ENCODE assay signal across 17 cellular contexts in genomic region chr13:106038752-106039151, GRCh38.
DNase-seq lines count a peak whose midpoint lies in the region; ATAC-seq, FAIRE-seq and TF ChIP-seq lines count a peak whose summit lies in the region.
"Had no signal": no experiment of that assay in that cellular context is flagged by ENCODE, and none has a peak within 500 bp of the region (broad histone marks: within the 10 kb centered on the region; RNA-seq: fewer than 3 reads in every experiment).

No MANE protein-coding gene starts in this region.

- H3K36me3 ChIP-seq in bronchial epithelial cell (ENCODE audit: control insufficient read depth, insufficient read depth, low read length) = no peaks in the 10 kb centered on the region
- H3K36me3 ChIP-seq: BLaER1 treated with 17β-estradiol and CSF1 and Interleukin-3, amounts not matched to agents 10 nM and 100 nM had no signal

- FAIRE-seq in bronchial epithelial cell (lab: Jason Lieb, UNC) = peak; percentile 28
- FAIRE-seq: K562, TTC549 had no signal

- DNase-seq in AG09309 (ENCODE audit: low read depth) = peak; percentile 79
- DNase-seq in HT1080 (ENCODE audit: low read depth) = peak; percentile 83
- peak; percentile 93 for DNase-seq in bronchial epithelial cell (ENCODE audit: low read depth)
- DNase-seq in kidney tubule cell (ENCODE audit: low spot score) = peak; percentile 93
- DNase-seq in activated CD8-positive, alpha-beta T cell treated with anti-CD3 and anti-CD28 coated beads for 36 hours = no peak
- DNase-seq in activated naive CD4-positive, alpha-beta T cell treated with anti-CD3 and anti-CD28 coated beads, Interleukin-2, amount 10 ng/mL, durations not matched to agents 7 days and 5 days = no peak
- no peak for DNase-seq in D341Med (ENCODE audit: low spot score)
- no peak for DNase-seq in occipital lobe (lab: John Stamatoyannopoulos, UW)
- DNase-seq: hippocampal formation; NCI-H2029; SIG-M5; stimulated activated naive B cell treated with anti-CD40 and anti-IgM and Interleukin-4, amounts not matched to agents 10 μg/mL and 1 μg/mL and 100 μg/mL, for 72 hours had no signal

- TF ChIP-seq CTCF in AG09309 (IDR thresholded peaks at IDR 0.05; ENCODE audit: control insufficient read depth, insufficient read depth, low read depth, low read length, missing control alignments) = no peak
- no peak for TF ChIP-seq CTCF in bronchial epithelial cell (IDR thresholded peaks at IDR 0.05; ENCODE audit: insufficient read depth, low read length, severe bottlenecking)
- no peak for TF ChIP-seq CTCF in activated CD8-positive, alpha-beta T cell treated with anti-CD3 and anti-CD28 coated beads for 36 hours (IDR thresholded peaks at IDR 0.05)

- intact Hi-C loops in activated CD8-positive, alpha-beta T cell treated with anti-CD3 and anti-CD28 coated beads for 36 hours (cut with micrococcal nuclease) = no loop called here

- H3K27me3 Mint-ChIP-seq in activated CD8-positive, alpha-beta T cell treated with anti-CD3 and anti-CD28 coated beads for 36 hours = peaks cover 2% of the 10 kb centered on the region
- no peaks in the 10 kb centered on the region for H3K27me3 Mint-ChIP-seq in activated naive CD4-positive, alpha-beta T cell treated with anti-CD3 and anti-CD28 coated beads, Interleukin-2, amount 10 ng/mL, durations not matched to agents 7 days and 5 days
- H3K27me3 Mint-ChIP-seq: activated naive CD4-positive, alpha-beta T cell treated with anti-CD3 and anti-CD28 coated beads, Interleukin-2, amount 50 U/mL, for 24 hours; stimulated activated naive B cell treated with anti-CD40 and anti-IgM and Interleukin-4, amounts not matched to agents 10 μg/mL and 1 μg/mL and 100 μg/mL, for 72 hours had no signal

- no peaks in the 10 kb centered on the region for H3K4me1 Mint-ChIP-seq in activated CD8-positive, alpha-beta T cell treated with anti-CD3 and anti-CD28 coated beads for 36 hours (ENCODE audit: low read depth)
- no peaks in the 10 kb centered on the region for H3K4me1 Mint-ChIP-seq in activated naive CD4-positive, alpha-beta T cell treated with anti-CD3 and anti-CD28 coated beads, Interleukin-2, amount 10 ng/mL, durations not matched to agents 7 days and 5 days
- H3K4me1 Mint-ChIP-seq: activated naive CD4-positive, alpha-beta T cell treated with anti-CD3 and anti-CD28 coated beads, Interleukin-2, amount 50 U/mL, for 24 hours; stimulated activated naive B cell treated with anti-CD40 and anti-IgM and Interleukin-4, amounts not matched to agents 10 μg/mL and 1 μg/mL and 100 μg/mL, for 72 hours had no signal

- H3K4me3 Mint-ChIP-seq in activated CD8-positive, alpha-beta T cell treated with anti-CD3 and anti-CD28 coated beads for 36 hours = no peak overlapping the region
- H3K4me3 Mint-ChIP-seq in activated naive CD4-positive, alpha-beta T cell treated with anti-CD3 and anti-CD28 coated beads, Interleukin-2, amount 10 ng/mL, durations not matched to agents 7 days and 5 days = no peak overlapping the region
- H3K4me3 Mint-ChIP-seq: activated naive CD4-positive, alpha-beta T cell treated with anti-CD3 and anti-CD28 coated beads, Interleukin-2, amount 50 U/mL, for 24 hours; stimulated activated naive B cell treated with anti-CD40 and anti-IgM and Interleukin-4, amounts not matched to agents 10 μg/mL and 1 μg/mL and 100 μg/mL, for 72 hours had no signal

- H3K27me3 ChIP-seq in bronchial epithelial cell (ENCODE audit: control insufficient read depth, insufficient read depth, low read length) = no peaks in the 10 kb centered on the region
- H3K27me3 ChIP-seq: BLaER1 treated with 17β-estradiol and CSF1 and Interleukin-3, amounts not matched to agents 10 nM and 100 nM had no signal

- H3K4me3 ChIP-seq in AG09309 (ENCODE audit: control insufficient read depth, low read depth, low read length) (no peak overlapping the region), bronchial epithelial cell (ENCODE audit: low read depth, low read length) (no peak overlapping the region)
- H3K4me3 ChIP-seq: BLaER1 treated with 17β-estradiol and CSF1 and Interleukin-3, amounts not matched to agents 10 nM and 100 nM; K562; lung had no signal

- no peaks in the 10 kb centered on the region for H3K9me3 Mint-ChIP-seq in activated CD8-positive, alpha-beta T cell treated with anti-CD3 and anti-CD28 coated beads for 36 hours
- no peaks in the 10 kb centered on the region for H3K9me3 Mint-ChIP-seq in activated naive CD4-positive, alpha-beta T cell treated with anti-CD3 and anti-CD28 coated beads, Interleukin-2, amount 10 ng/mL, durations not matched to agents 7 days and 5 days

- POLR2A ChIA-PET in activated CD8-positive, alpha-beta T cell treated with anti-CD3 and anti-CD28 coated beads for 36 hours (lab: Charles Lee) = no interaction called here

- CTCF ChIA-PET in activated CD8-positive, alpha-beta T cell treated with anti-CD3 and anti-CD28 coated beads for 36 hours (lab: Charles Lee) = no interaction called here
- CTCF ChIA-PET in activated naive CD4-positive, alpha-beta T cell treated with anti-CD3 and anti-CD28 coated beads, Interleukin-2, amount 10 ng/mL, durations not matched to agents 7 days and 5 days (lab: Charles Lee) = no interaction called here

- no peak for ATAC-seq in activated CD8-positive, alpha-beta T cell treated with anti-CD3 and anti-CD28 coated beads for 36 hours
- ATAC-seq: K562; stimulated activated naive B cell treated with anti-CD40 and anti-IgM and Interleukin-4, amounts not matched to agents 10 μg/mL and 1 μg/mL and 100 μg/mL, for 72 hours had no signal

- no peaks in the 10 kb centered on the region for H3K36me3 Mint-ChIP-seq in activated CD8-positive, alpha-beta T cell treated with anti-CD3 and anti-CD28 coated beads for 36 hours (ENCODE audit: low read depth)
- no peaks in the 10 kb centered on the region for H3K36me3 Mint-ChIP-seq in activated naive CD4-positive, alpha-beta T cell treated with anti-CD3 and anti-CD28 coated beads, Interleukin-2, amount 10 ng/mL, durations not matched to agents 7 days and 5 days
- H3K36me3 Mint-ChIP-seq: activated naive CD4-positive, alpha-beta T cell treated with anti-CD3 and anti-CD28 coated beads, Interleukin-2, amount 50 U/mL, for 24 hours; stimulated activated naive B cell treated with anti-CD40 and anti-IgM and Interleukin-4, amounts not matched to agents 10 μg/mL and 1 μg/mL and 100 μg/mL, for 72 hours had no signal

- no peak overlapping the region for H3K27ac Mint-ChIP-seq in activated CD8-positive, alpha-beta T cell treated with anti-CD3 and anti-CD28 coated beads for 36 hours
- no peak overlapping the region for H3K27ac Mint-ChIP-seq in activated naive CD4-positive, alpha-beta T cell treated with anti-CD3 and anti-CD28 coated beads, Interleukin-2, amount 10 ng/mL, durations not matched to agents 7 days and 5 days
- H3K27ac Mint-ChIP-seq: activated naive CD4-positive, alpha-beta T cell treated with anti-CD3 and anti-CD28 coated beads, Interleukin-2, amount 50 U/mL, for 24 hours; stimulated activated naive B cell treated with anti-CD40 and anti-IgM and Interleukin-4, amounts not matched to agents 10 μg/mL and 1 μg/mL and 100 μg/mL, for 72 hours had no signal

Comparison
In these comparisons a context has a peak if more than half of its experiments do, and no peak if none do; other contexts are left out.
1. DNase-seq: peak in AG09309 (single experiment), HT1080 (single experiment), bronchial epithelial cell (single experiment) and kidney tubule cell (single experiment); none in activated CD8-positive, alpha-beta T cell treated with anti-CD3 and anti-CD28 coated beads for 36 hours (single experiment), activated naive CD4-positive, alpha-beta T cell treated with anti-CD3 and anti-CD28 coated beads, Interleukin-2, amount 10 ng/mL, durations not matched to agents 7 days and 5 days (single experiment), D341Med (single experiment) and occipital lobe (single experiment).